8 cellular contexts compared by ENCODE assay signal in the genomic region with DNA sequence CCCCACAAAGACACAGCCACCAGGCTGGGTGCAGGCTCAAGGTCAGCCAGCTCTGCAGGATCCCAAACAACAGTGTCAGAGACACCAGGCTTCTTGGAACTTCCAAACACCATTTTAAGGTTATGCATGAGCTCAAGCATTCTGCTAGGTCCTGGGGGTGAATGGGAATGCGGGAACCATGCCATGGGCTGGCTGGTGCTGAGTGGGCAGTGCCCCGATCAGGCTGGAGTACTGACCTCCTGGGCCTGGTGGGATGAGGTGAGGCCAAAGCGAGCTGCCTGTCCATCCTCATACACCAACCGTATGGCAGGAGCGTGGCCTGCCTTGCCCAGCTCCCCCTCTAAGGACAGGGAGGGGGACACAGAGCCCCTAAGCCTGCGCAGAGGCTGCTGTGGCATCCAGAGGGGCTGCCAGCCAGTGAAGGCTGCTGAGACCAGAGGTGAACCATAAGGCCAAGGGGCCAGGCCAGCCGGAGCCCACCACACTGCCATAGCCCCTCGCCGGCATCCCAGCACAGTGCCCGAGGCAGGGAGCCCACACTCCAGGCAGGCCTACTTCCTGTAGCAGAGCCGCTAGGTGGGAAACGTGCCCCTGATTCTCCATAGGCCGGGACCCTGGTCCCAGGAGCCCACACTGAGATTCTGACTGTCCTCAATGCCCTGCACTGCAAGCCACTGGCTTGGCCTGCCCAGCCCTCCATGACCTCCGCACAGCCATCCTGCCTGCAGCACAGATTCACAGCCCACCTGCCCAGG.
A peak's percentile ranks its signal among the peaks of the same experiment; 100 is the strongest.
DNase-seq lines count a peak whose midpoint lies in the region; ATAC-seq and TF ChIP-seq lines count a peak whose summit lies in the region.

No MANE protein-coding gene starts in this region.

- CTCF ChIA-PET in activated naive CD4-positive, alpha-beta T cell treated with anti-CD3 and anti-CD28 coated beads, Interleukin-2, amount 10 ng/mL, durations not matched to agents 7 days and 5 days (lab: Charles Lee) = interaction anchor here (1.2 to 4.8 kb wide), 7 partner anchors 9 to 131 kb away, joined by 3 to 24 read pairs (median 4); no protein-coding TSS in a partner anchor
- CTCF ChIA-PET in naive thymus-derived CD4-positive, alpha-beta T cell (lab: Charles Lee) = interaction anchor here (1.1 to 10.0 kb wide), 4 partner anchors 28 to 132 kb away, joined by 4 to 100 read pairs (median 42); no protein-coding TSS in a partner anchor
- CTCF ChIA-PET in OCI-LY7 (lab: Charles Lee; ENCODE audit: unreplicated experiment) = interaction anchor here (0.6 kb wide), 1 partner anchor 135 kb away, joined by 3 read pairs; a partner anchor contains a TSS

- H3K9me3 ChIP-seq in effector memory CD4-positive, alpha-beta T cell (ENCODE audit: control insufficient read depth, low read length) = no peaks in the 10 kb centered on the region
- H3K9me3 ChIP-seq in naive thymus-derived CD4-positive, alpha-beta T cell (ENCODE audit: control insufficient read depth in 2 of 3, low read length in 3 of 3) = no peaks in the 10 kb centered on the region
- H3K9me3 ChIP-seq in vagina (no peaks in the 10 kb centered on the region), OCI-LY7 (ENCODE audit: low read length) (no peaks in the 10 kb centered on the region)

- H3K4me1 ChIP-seq in effector memory CD4-positive, alpha-beta T cell (ENCODE audit: control insufficient read depth, insufficient read depth, low read length, poor library complexity, severe bottlenecking) = peaks cover 74% of the 10 kb centered on the region
- peaks cover 60 to 89% of the 10 kb centered on the region in 2 donors for H3K4me1 ChIP-seq in naive thymus-derived CD4-positive, alpha-beta T cell (ENCODE audit: control insufficient read depth in 2 of 2, insufficient read depth in 2 of 2, low read length in 2 of 2)
- peaks cover 70% of the 10 kb centered on the region for H3K4me1 ChIP-seq in vagina
- H3K4me1 ChIP-seq in OCI-LY7 (ENCODE audit: insufficient read depth, low read length, poor library complexity, severe bottlenecking) = peaks cover 35% of the 10 kb centered on the region
- H3K4me1 ChIP-seq in foreskin keratinocyte = no peaks in the 10 kb centered on the region

- peak overlapping the region; percentile 98 for H3K4me3 Mint-ChIP-seq in activated naive CD4-positive, alpha-beta T cell treated with anti-CD3 and anti-CD28 coated beads, Interleukin-2, amount 10 ng/mL, durations not matched to agents 7 days and 5 days
- H3K4me3 Mint-ChIP-seq in naive thymus-derived CD4-positive, alpha-beta T cell = peak overlapping the region; percentile 90 to 99 (median 95)

- POLR2A ChIA-PET in naive thymus-derived CD4-positive, alpha-beta T cell (lab: Charles Lee) = interaction anchor here (0.6 to 22.2 kb wide), 16 partner anchors 8 to 136 kb away, joined by 3 to 362 read pairs (median 4); a partner anchor contains a TSS
- POLR2A ChIA-PET in OCI-LY7 (lab: Charles Lee) = interaction anchor here (0.6 to 1.2 kb wide), 2 partner anchors 12 to 119 kb away, joined by 4 to 5 read pairs; no protein-coding TSS in a partner anchor

- H3K36me3 Mint-ChIP-seq in activated naive CD4-positive, alpha-beta T cell treated with anti-CD3 and anti-CD28 coated beads, Interleukin-2, amount 10 ng/mL, durations not matched to agents 7 days and 5 days = peaks cover 33% of the 10 kb centered on the region
- peaks cover 0 to 25% (median 0%) of the 10 kb centered on the region in 5 donors for H3K36me3 Mint-ChIP-seq in naive thymus-derived CD4-positive, alpha-beta T cell

- H3K9me3 Mint-ChIP-seq in activated naive CD4-positive, alpha-beta T cell treated with anti-CD3 and anti-CD28 coated beads, Interleukin-2, amount 10 ng/mL, durations not matched to agents 7 days and 5 days = no peaks in the 10 kb centered on the region
- peaks cover 0 to 2% (median 0%) of the 10 kb centered on the region in 11 donors for H3K9me3 Mint-ChIP-seq in naive thymus-derived CD4-positive, alpha-beta T cell

- H3K79me2 ChIP-seq in OCI-LY7 (ENCODE audit: insufficient read depth, low read depth, low read length) = no peaks in the 10 kb centered on the region

- H2AFZ ChIP-seq in OCI-LY7 (ENCODE audit: low read length) = no peak overlapping the region

- intact Hi-C loops in naive thymus-derived CD4-positive, alpha-beta T cell (cut with micrococcal nuclease) = loop anchor here (1.0 to 10.0 kb wide), 18 partner anchors 9 to 1299 kb away; a partner anchor contains a TSS
- intact Hi-C loops in vagina (cut with DNase I) (no loop called here), OCI-LY7 (cut with micrococcal nuclease; ENCODE audit: unreplicated experiment) (loop anchor here (2.0 kb wide), 1 partner anchor 135 kb away; a partner anchor contains a TSS)

- peak overlapping the region; percentile 98 for H3K27ac Mint-ChIP-seq in activated naive CD4-positive, alpha-beta T cell treated with anti-CD3 and anti-CD28 coated beads, Interleukin-2, amount 10 ng/mL, durations not matched to agents 7 days and 5 days
- H3K27ac Mint-ChIP-seq in naive thymus-derived CD4-positive, alpha-beta T cell = peak overlapping the region; percentile 88 to 100 (median 99)

- H3K27ac ChIP-seq in effector memory CD4-positive, alpha-beta T cell (ENCODE audit: insufficient read depth, low read length, poor library complexity, severe bottlenecking) = peak overlapping the region; percentile 89
- H3K27ac ChIP-seq in naive thymus-derived CD4-positive, alpha-beta T cell (ENCODE audit: low read depth, low read length) = peak overlapping the region; percentile 79
- H3K27ac ChIP-seq in vagina (peak overlapping the region; percentile 84), OCI-LY7 (ENCODE audit: low read depth, low read length, poor library complexity, severe bottlenecking) (no peak overlapping the region), foreskin keratinocyte (no peak overlapping the region)

- no peak for ATAC-seq in naive thymus-derived CD4-positive, alpha-beta T cell
- ATAC-seq in foreskin keratinocyte = no peak

- peaks cover 93% of the 10 kb centered on the region for H3K4me1 Mint-ChIP-seq in activated naive CD4-positive, alpha-beta T cell treated with anti-CD3 and anti-CD28 coated beads, Interleukin-2, amount 10 ng/mL, durations not matched to agents 7 days and 5 days
- peaks cover 53 to 96% (median 86%) of the 10 kb centered on the region in 7 donors for H3K4me1 Mint-ChIP-seq in naive thymus-derived CD4-positive, alpha-beta T cell

- no TSS peak for BruUV-seq in OCI-LY7 (replicated peaks; lab: Mats Ljungman, UMichigan)

- H4K20me1 ChIP-seq in OCI-LY7 (ENCODE audit: insufficient read depth, low read length) = peaks cover 17% of the 10 kb centered on the region

- H3K27me3 ChIP-seq in effector memory CD4-positive, alpha-beta T cell (replicated peaks; ENCODE audit: control insufficient read depth, insufficient read depth, low read length, poor library complexity, severe bottlenecking) = no peaks in the 10 kb centered on the region
- H3K27me3 ChIP-seq in naive thymus-derived CD4-positive, alpha-beta T cell (ENCODE audit: control insufficient read depth in 2 of 2, insufficient read depth in 2 of 2, low read length in 2 of 2) = no peaks in the 10 kb centered on the region
- H3K27me3 ChIP-seq in vagina (no peaks in the 10 kb centered on the region), foreskin keratinocyte (no peaks in the 10 kb centered on the region)

- TF ChIP-seq CTCF in vagina (IDR thresholded peaks at IDR 0.05) (no peak), OCI-LY7 (conservative IDR thresholded peaks at IDR 0.05; ENCODE audit: low read length) (no peak), foreskin keratinocyte (conservative IDR thresholded peaks at IDR 0.05) (no peak)

- H3K4me3 ChIP-seq in effector memory CD4-positive, alpha-beta T cell (ENCODE audit: insufficient read depth, low read depth, low read length, poor library complexity, severe bottlenecking) = peak overlapping the region; percentile 84
- H3K4me3 ChIP-seq in naive thymus-derived CD4-positive, alpha-beta T cell (ENCODE audit: low read length) = peak overlapping the region; percentile 85
- H3K4me3 ChIP-seq in vagina (no peak overlapping the region), OCI-LY7 (ENCODE audit: low read depth, low read length, poor library complexity, severe bottlenecking) (no peak overlapping the region)

- H3K4me2 ChIP-seq in OCI-LY7 (ENCODE audit: low read length) = no peak overlapping the region

- DNase-seq in activated naive CD4-positive, alpha-beta T cell treated with anti-CD3 and anti-CD28 coated beads, Interleukin-2, amount 10 ng/mL, durations not matched to agents 7 days and 5 days = no peak
- DNase-seq in activated naive CD4-positive, alpha-beta T cell treated with Interleukin-2 at 50 U/mL for 16 hours = no peak
- no peak for DNase-seq in effector memory CD4-positive, alpha-beta T cell
- DNase-seq in naive thymus-derived CD4-positive, alpha-beta T cell = peak in 1 of 9 donors; percentile 25
- DNase-seq in vagina (ENCODE audit: extremely low spot score in 2 of 2) = peak in 1 of 2 donors; percentile 85
- no peak for DNase-seq in midbrain (lab: John Stamatoyannopoulos, UW)
- no peak for DNase-seq in OCI-LY7 (ENCODE audit: low spot score)
- DNase-seq in foreskin keratinocyte = no peak

- TF ChIP-seq POLR2A in vagina (IDR thresholded peaks at IDR 0.05) = no peak

- no peaks in the 10 kb centered on the region for H3K27me3 Mint-ChIP-seq in activated naive CD4-positive, alpha-beta T cell treated with anti-CD3 and anti-CD28 coated beads, Interleukin-2, amount 10 ng/mL, durations not matched to agents 7 days and 5 days
- H3K27me3 Mint-ChIP-seq in naive thymus-derived CD4-positive, alpha-beta T cell = no peaks in the 10 kb centered on the region

- no peaks in the 10 kb centered on the region for H3K36me3 ChIP-seq in effector memory CD4-positive, alpha-beta T cell (ENCODE audit: control insufficient read depth, insufficient read depth, low read length)
- no peaks in the 10 kb centered on the region for H3K36me3 ChIP-seq in naive thymus-derived CD4-positive, alpha-beta T cell (ENCODE audit: control insufficient read depth in 2 of 3, insufficient read depth in 3 of 3, low read length in 3 of 3)
- H3K36me3 ChIP-seq in vagina = no peaks in the 10 kb centered on the region
- no peaks in the 10 kb centered on the region for H3K36me3 ChIP-seq in OCI-LY7 (ENCODE audit: insufficient read depth, low read length)

- no peaks in the 10 kb centered on the region for H3K9me2 ChIP-seq in OCI-LY7 (ENCODE audit: insufficient read depth, low read length)

Comparison
In these comparisons a context has a peak if more than half of its experiments do, and no peak if none do; other contexts are left out.
1. H3K27ac ChIP-seq: peak in effector memory CD4-positive, alpha-beta T cell (single experiment), naive thymus-derived CD4-positive, alpha-beta T cell (single experiment) and vagina (single experiment); none in OCI-LY7 (single experiment) and foreskin keratinocyte (single experiment).
2. H3K4me3 ChIP-seq: peak in effector memory CD4-positive, alpha-beta T cell (single experiment) and naive thymus-derived CD4-positive, alpha-beta T cell (single experiment); none in vagina (0 of 2) and OCI-LY7 (single experiment).